ENCODE assay signal across 8 cellular contexts in genomic region chr15:31339558-31339895, GRCh38. TPM values are rescaled to one million over a fixed set of nuclear protein-coding genes. Genes with fewer than 3 reads are reported as not detected.
DNase-seq lines count a peak whose midpoint lies in the region; ATAC-seq, FAIRE-seq and TF ChIP-seq lines count a peak whose summit lies in the region.

No MANE protein-coding gene starts in this region.

- POLR2A ChIA-PET in activated CD4-positive, alpha-beta T cell treated with anti-CD3 and anti-CD28 coated beads, Interleukin-2, amount 10 ng/mL, durations not matched to agents 7 days and 5 days (lab: Charles Lee), result no interaction called here

- TF ChIP-seq POLR2A in right lobe of liver (IDR thresholded peaks at IDR 0.05) (no peak), testis (IDR thresholded peaks at IDR 0.05) (no peak)

- no peaks in the 10 kb centered on the region for H3K9me3 Mint-ChIP-seq in activated CD4-positive, alpha-beta T cell treated with anti-CD3 and anti-CD28 coated beads, Interleukin-2, amount 10 ng/mL, durations not matched to agents 7 days and 5 days

- FAIRE-seq in GM19239 (lab: Jason Lieb, UNC), result no peak

- H3K4me3 ChIP-seq in adipocyte (ENCODE audit: low read length) (peak overlapping the region; percentile 7), right lobe of liver (no peak overlapping the region), testis (no peak overlapping the region)

- peaks cover 100% of the 10 kb centered on the region for H3K4me1 Mint-ChIP-seq in activated CD4-positive, alpha-beta T cell treated with anti-CD3 and anti-CD28 coated beads, Interleukin-2, amount 10 ng/mL, durations not matched to agents 7 days and 5 days

- peak overlapping the region; percentile 19 to 33 (median 30) for H3K27ac ChIP-seq in right lobe of liver
- peak overlapping the region; percentile 64 to 87 for H3K27ac ChIP-seq in testis

- peak overlapping the region; percentile 87 for H3K27ac Mint-ChIP-seq in activated CD4-positive, alpha-beta T cell treated with anti-CD3 and anti-CD28 coated beads, Interleukin-2, amount 10 ng/mL, durations not matched to agents 7 days and 5 days

- no peaks in the 10 kb centered on the region for H3K27me3 Mint-ChIP-seq in activated CD4-positive, alpha-beta T cell treated with anti-CD3 and anti-CD28 coated beads, Interleukin-2, amount 10 ng/mL, durations not matched to agents 7 days and 5 days

- no peaks in the 10 kb centered on the region for H3K36me3 ChIP-seq in adipocyte (ENCODE audit: control insufficient read depth, insufficient read depth, low read length, severe bottlenecking)
- no peaks in the 10 kb centered on the region for H3K36me3 ChIP-seq in right lobe of liver
- H3K36me3 ChIP-seq in testis (ENCODE audit: low read depth, missing control alignments), result no peaks in the 10 kb centered on the region

- no peak for DNase-seq in activated CD4-positive, alpha-beta T cell treated with anti-CD3 and anti-CD28 coated beads, Interleukin-2, amount 10 ng/mL, durations not matched to agents 7 days and 5 days
- DNase-seq in activated CD4-positive, alpha-beta T cell treated with anti-CD3 and anti-CD28 coated beads, Interleukin-2, amount 50 U/mL, for 48 hours, result no peak
- DNase-seq in adipocyte (ENCODE audit: low read depth), result no peak
- no peak for DNase-seq in right lobe of liver
- no peak for DNase-seq in testis
- DNase-seq in GM19239 (ENCODE audit: insufficient read length, low spot score), result no peak

- peak overlapping the region; percentile 31 for H3K9ac ChIP-seq in adipocyte (ENCODE audit: low read length)

- H3K4me1 ChIP-seq in adipocyte (ENCODE audit: control insufficient read depth, insufficient read depth, low read length) (peaks cover 59% of the 10 kb centered on the region), right lobe of liver (peaks cover 0 to 79% (median 45%) of the 10 kb centered on the region in 4 donors), testis (peaks cover 85% of the 10 kb centered on the region)

- no peak for TF ChIP-seq CTCF in right lobe of liver (IDR thresholded peaks at IDR 0.05)
- no peak for TF ChIP-seq CTCF in testis (IDR thresholded peaks at IDR 0.05)

- H3K27me3 ChIP-seq in adipocyte (replicated peaks; ENCODE audit: control insufficient read depth, insufficient read depth, low read length), result no peaks in the 10 kb centered on the region
- H3K27me3 ChIP-seq in right lobe of liver, result no peaks in the 10 kb centered on the region
- no peaks in the 10 kb centered on the region for H3K27me3 ChIP-seq in testis

- H3K36me3 Mint-ChIP-seq in activated CD4-positive, alpha-beta T cell treated with anti-CD3 and anti-CD28 coated beads, Interleukin-2, amount 10 ng/mL, durations not matched to agents 7 days and 5 days (ENCODE audit: low read depth), result peaks cover 48% of the 10 kb centered on the region

- ATAC-seq in right lobe of liver (no peak), HG03108 (IDR thresholded peaks at IDR 0.05; ENCODE audit: unreplicated experiment) (no peak), GM18502 (IDR thresholded peaks at IDR 0.05; ENCODE audit: poor library complexity, unreplicated experiment) (no peak)

- CTCF ChIA-PET in activated CD4-positive, alpha-beta T cell treated with anti-CD3 and anti-CD28 coated beads, Interleukin-2, amount 10 ng/mL, durations not matched to agents 7 days and 5 days (lab: Charles Lee), result no interaction called here

- intact Hi-C loops in right lobe of liver (cut with DNase I), result no loop called here
- intact Hi-C loops in testis (cut with DNase I; ENCODE audit: low total_unique reads), result no loop called here

- H3K4me3 Mint-ChIP-seq in activated CD4-positive, alpha-beta T cell treated with anti-CD3 and anti-CD28 coated beads, Interleukin-2, amount 10 ng/mL, durations not matched to agents 7 days and 5 days, result peak overlapping the region; percentile 19

- H3K9me3 ChIP-seq in adipocyte (ENCODE audit: control insufficient read depth, low read length) (no peaks in the 10 kb centered on the region), right lobe of liver (no peaks in the 10 kb centered on the region), testis (no peaks in the 10 kb centered on the region)

- no CpG with 5 or more reads among the region's 10 CpGs for WGBS in right lobe of liver (ENCODE audit: insufficient coverage, low coverage, low lambda C conversion rate, missing lambda C conversion rate)
- 73 to 84% methylated on average over 7 to 10 of the region's 10 CpGs for WGBS in testis, 2 donors

RNA-seq across cellular contexts. Expression of gene KLF13, which starts 12.9 kb away (rescaled TPM):
- total RNA-seq in activated CD4-positive, alpha-beta T cell treated with anti-CD3 and anti-CD28 coated beads, Interleukin-2, amount 10 ng/mL, durations not matched to agents 7 days and 5 days, result 100 to 1,000 TPM; 235 to 264 TPM
- total RNA-seq in right lobe of liver (10 to 100 TPM; 22.7 to 66.2 (median 28.5) TPM), testis (10 to 100 TPM; 41.9 to 61.7 TPM)
- polyA plus RNA-seq in testis (ENCODE audit: insufficient read depth, low read depth, low replicate concordance), result 45.7 TPM
